1 cellular context compared by ENCODE assay signal in the genomic region with DNA sequence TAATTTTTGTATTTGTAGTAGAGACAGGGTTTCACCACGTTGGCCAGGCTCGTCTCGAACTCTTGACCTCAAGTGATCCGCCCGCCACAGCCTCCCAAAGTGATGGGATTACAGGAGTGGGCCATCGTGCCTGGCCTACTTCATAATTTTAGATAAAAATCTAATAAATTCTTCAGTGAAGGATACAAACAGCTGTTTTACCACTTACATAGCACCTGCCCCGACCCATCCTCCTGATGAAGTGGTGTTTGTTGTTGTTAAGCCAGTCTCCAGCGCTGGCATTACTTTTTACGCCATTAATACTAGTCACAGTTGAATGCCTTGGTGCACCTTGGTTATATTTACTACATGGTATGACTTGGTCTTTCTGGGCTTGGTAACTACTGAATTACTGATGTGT.
A peak's percentile ranks its signal among the peaks of the same experiment; 100 is the strongest.
TF ChIP-seq lines count a peak whose summit lies in the region.

No MANE protein-coding gene starts in this region.

TF ChIP-seq in GM12878, 131 proteins besides CTCF, POLR2A, EP300 and RAD21:
- no peak for TF ChIP-seq ZNF687 (IDR thresholded peaks at IDR 0.05)
- TF ChIP-seq POLR2AphosphoS2 (IDR thresholded peaks at IDR 0.05; ENCODE audit: low read depth, low read length): 0 out of 2 replicates have a peak, but pooled peaks have one; percentile 29
- no peak for TF ChIP-seq ZNF207 (IDR thresholded peaks at IDR 0.05; ENCODE audit: borderline replicate concordance)
- no peak for TF ChIP-seq E2F8 (IDR thresholded peaks at IDR 0.05; ENCODE audit: low read depth, partially characterized antibody)
